ENCODE assay signal across 1 cellular context in the genomic region with DNA sequence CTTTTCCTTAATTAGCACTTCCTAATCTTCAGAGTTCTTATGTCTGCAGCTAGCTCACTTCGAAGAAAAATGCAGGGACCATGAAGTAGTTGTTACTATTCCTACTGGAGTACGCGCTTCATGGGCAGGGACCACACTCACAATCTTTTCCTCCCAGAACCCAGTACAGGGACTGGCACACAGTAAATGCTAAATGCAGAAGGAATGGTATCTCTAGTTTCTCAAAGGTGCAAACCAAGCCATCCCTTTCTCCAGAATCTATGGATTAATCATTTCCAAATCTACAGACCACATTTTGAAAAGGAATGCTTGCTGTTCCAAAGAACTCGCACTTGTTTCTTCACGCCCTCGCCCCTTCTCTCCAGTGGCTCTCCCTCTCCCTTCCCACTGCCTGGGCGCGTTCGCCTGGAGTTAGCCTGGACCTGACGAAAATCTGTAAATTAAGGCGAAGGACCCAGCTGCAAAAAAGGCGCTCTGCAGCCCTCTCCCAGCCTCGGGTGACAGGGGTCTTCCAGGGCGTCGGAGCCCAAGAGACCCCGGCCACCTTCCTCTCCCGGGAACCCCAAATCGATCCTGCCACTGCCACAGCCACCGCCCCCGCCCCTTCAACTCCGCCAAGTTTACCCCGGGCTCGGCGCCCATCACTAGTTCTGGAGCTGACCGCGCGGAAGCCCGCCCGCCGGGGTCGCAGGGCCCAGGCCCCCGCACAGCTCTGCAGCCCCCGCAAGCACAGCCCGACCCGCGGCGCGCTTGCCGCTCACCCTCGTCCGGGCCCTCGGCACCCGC.
TF ChIP-seq lines count a peak whose summit lies in the region.

No MANE protein-coding gene starts in this region.

TF ChIP-seq in GM23338, 12 proteins besides CTCF, POLR2A, EP300 and RAD21 (continued from another document):
- no peak for TF ChIP-seq ZNF462 (CRISPR knock-in tag; IDR thresholded peaks at IDR 0.05)
- no peak for TF ChIP-seq NANOG (IDR thresholded peaks at IDR 0.05; ENCODE audit: borderline replicate concordance)
- no peak for TF ChIP-seq ZNF331 (CRISPR knock-in tag; IDR thresholded peaks at IDR 0.05; ENCODE audit: low read depth)
- TF ChIP-seq ZNF114 (CRISPR knock-in tag; IDR thresholded peaks at IDR 0.05) = no peak
